Comparison of ENCODE assay signal across 27 cellular contexts in genomic region chr16:74832228-74832627, GRCh38. TPM values are rescaled to one million over a fixed set of nuclear protein-coding genes. Genes with fewer than 3 reads are reported as not detected.
"Had no signal": no experiment of that assay in that cellular context is flagged by ENCODE, and none has a peak within 500 bp of the region (broad histone marks: within the 10 kb centered on the region; RNA-seq: fewer than 3 reads in every experiment).

No MANE protein-coding gene starts in this region.

- H3K36me3 ChIP-seq: stomach, suprapubic skin, thoracic aorta, thyroid gland, tibial artery, tibial nerve, transverse colon, upper lobe of left lung, upper lobe of right lung, uterus, vagina had no signal

- H3K27ac ChIP-seq: stomach, suprapubic skin, testis, thoracic aorta, thyroid gland, tibial artery, tibial nerve, transverse colon, upper lobe of left lung, upper lobe of right lung, uterus, vagina had no signal

- H3K4me1 ChIP-seq: testis, tibial artery, tibial nerve, transverse colon, upper lobe of right lung, uterus had no signal

- H3K4me3 ChIP-seq: stomach, suprapubic skin, testis, thoracic aorta, thyroid gland, tibial artery, tibial nerve, transverse colon, upper lobe of left lung, upper lobe of right lung, uterus, vagina had no signal

- H3K9me3 ChIP-seq: testis, thyroid gland, upper lobe of right lung had no signal

- DNase-seq: stimulated activated CD4-positive, alpha-beta T cell treated with anti-CD3 and anti-CD28 coated beads, Interleukin-2, amount 100 ng/mL, for 48 hours; stimulated activated CD4-positive, alpha-beta T cell treated with anti-CD3 and anti-CD28 coated beads, Interleukin-4, amount 100 ng/mL, for 1 hour; stimulated activated CD4-positive, alpha-beta T cell treated with anti-CD3 and anti-CD28 coated beads, Interleukin-4, amount 100 ng/mL, for 24 hours; stimulated activated CD4-positive, alpha-beta T cell treated with anti-CD3 and anti-CD28 coated beads, Interleukin-4, amount 100 ng/mL, for 4 hours; stimulated activated CD8-positive, alpha-beta memory T cell treated with anti-CD3 and anti-CD28 coated beads, Interleukin-4, amount 100 ng/mL, for 48 hours; stimulated activated naive B cell treated with anti-CD40 and anti-IgM and Interleukin-4, amounts not matched to agents 10 μg/mL and 1 μg/mL and 100 μg/mL, for 72 hours; stimulated activated naive CD4-positive, alpha-beta T cell; stimulated activated naive CD4-positive, alpha-beta T cell treated with Interleukin-2 at 50 U/mL for 16 hours; stimulated activated naive CD8-positive, alpha-beta T cell treated with anti-CD3 and anti-CD28 coated beads, Interleukin-15, amount 100 ng/mL, for 72 hours; stimulated activated naive CD8-positive, alpha-beta T cell treated with anti-CD3 and anti-CD28 coated beads, Interleukin-15, Interleukin-2, amounts not matched to agents 100 U/mL and 50 U/mL, for 24 hours; stomach; substantia nigra; testis; thyroid gland; tibial artery; transverse colon; upper lobe of left lung; upper lobe of right lung; uterus had no signal

- ATAC-seq: stimulated activated effector memory CD8-positive, alpha-beta T cell treated with anti-CD3 and anti-CD28 coated beads, Interleukin-12 subunit alpha, Interleukin-12 subunit beta, amount 100 ng/mL, for 72 hours; stimulated activated memory B cell treated with anti-CD40 and anti-IgM and Interleukin-4, amounts not matched to agents 10 μg/mL and 1 μg/mL and 100 μg/mL, for 72 hours; stimulated activated naive B cell treated with anti-CD40 and anti-IgM and Interleukin-4, amounts not matched to agents 10 μg/mL and 1 μg/mL and 100 μg/mL, for 72 hours; stimulated activated naive CD8-positive, alpha-beta T cell treated with anti-CD3 and anti-CD28 coated beads, Interleukin-15, amount 100 ng/mL, for 72 hours; stimulated activated naive CD8-positive, alpha-beta T cell treated with anti-CD3 and anti-CD28 coated beads, Interleukin-15, Interleukin-2, amounts not matched to agents 100 U/mL and 50 U/mL, for 24 hours; upper lobe of right lung had no signal

- FAIRE-seq: urothelium cell line had no signal

- H3K27me3 ChIP-seq: stomach, suprapubic skin, testis, thyroid gland, tibial artery, tibial nerve, transverse colon, upper lobe of left lung, upper lobe of right lung, uterus, vagina had no signal

RNA-seq across cellular contexts. Expression of gene FA2H, which starts 57.6 kb away (rescaled TPM):
- total RNA-seq: subcutaneous adipose tissue, uterus, vagina had no signal
